Comparison of ENCODE assay signal across 11 cellular contexts in the genomic region with DNA sequence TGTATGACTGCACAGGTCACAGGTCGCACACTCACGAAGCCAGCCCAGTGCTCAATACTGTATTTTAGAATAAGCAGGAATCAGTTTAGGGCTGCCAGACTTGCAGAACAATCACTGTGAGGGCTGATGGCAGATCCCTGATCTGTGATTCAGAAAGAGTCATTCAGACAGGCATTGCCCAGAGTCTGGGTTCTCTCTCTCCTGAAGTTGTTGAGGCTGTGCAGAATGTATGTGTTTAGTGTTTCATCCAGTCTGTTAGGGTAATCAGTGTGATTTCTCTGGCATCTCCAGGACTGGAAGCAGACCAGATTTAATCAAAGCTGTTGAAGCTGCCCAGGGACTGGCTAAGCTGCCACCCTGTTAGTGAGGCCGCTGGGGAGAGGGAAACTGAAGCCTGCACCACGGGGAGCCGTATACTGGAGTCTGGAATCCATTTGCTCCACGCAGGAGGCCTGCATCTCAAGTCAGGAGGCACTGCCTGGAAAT.
A peak's percentile ranks its signal among the peaks of the same experiment; 100 is the strongest.
DNase-seq lines count a peak whose midpoint lies in the region; FAIRE-seq and TF ChIP-seq lines count a peak whose summit lies in the region.
"Had no signal": no experiment of that assay in that cellular context is flagged by ENCODE, and none has a peak within 500 bp of the region (broad histone marks: within the 10 kb centered on the region; RNA-seq: fewer than 3 reads in every experiment).

No MANE protein-coding gene starts in this region.

- TF ChIP-seq EP300 in esophagus muscularis mucosa (IDR thresholded peaks at IDR 0.05), result no peak

- DNase-seq in Calu3 (no peak), RCC 7860 (ENCODE audit: low spot score) (peak; percentile 84), esophagus muscularis mucosa (ENCODE audit: extremely low spot score) (no peak), osteoblast (ENCODE audit: insufficient read length, low spot score, missing footprints) (no peak), MM.1S (no peak), HTR-8/SVneo (ENCODE audit: insufficient read length, low spot score) (no peak), GM13976 (ENCODE audit: low spot score) (no peak)
- DNase-seq in activated effector memory CD4-positive, alpha-beta T cell treated with Interleukin-2 at 50 U/mL for 16 hours, result no peak
- DNase-seq: effector memory CD4-positive, alpha-beta T cell; naive thymus-derived CD4-positive, alpha-beta T cell; NK-92 treated with Interleukin-12 subunit alpha and Interleukin-12 subunit beta, amount 100 ng/mL, for 24 hours had no signal

- H2AFZ ChIP-seq in osteoblast (ENCODE audit: low read length), result no peak overlapping the region
- H2AFZ ChIP-seq in MM.1S (ENCODE audit: low read length), result no peak overlapping the region

- no peak for TF ChIP-seq CTCF in Calu3 (IDR thresholded peaks at IDR 0.05; ENCODE audit: unreplicated experiment)
- no peak for TF ChIP-seq CTCF in esophagus muscularis mucosa (IDR thresholded peaks at IDR 0.05)
- no peak for TF ChIP-seq CTCF in osteoblast (IDR thresholded peaks at IDR 0.05; ENCODE audit: extremely low read depth, low read depth, low read length)
- TF ChIP-seq CTCF in MM.1S (IDR thresholded peaks at IDR 0.05; ENCODE audit: low read length), result no peak
- no peak for TF ChIP-seq CTCF in GM13976 (IDR thresholded peaks at IDR 0.05; ENCODE audit: borderline replicate concordance, control extremely low read depth, extremely low read depth, insufficient read depth, missing control alignments)

- WGBS in esophagus muscularis mucosa, result 51% methylated on average over 6 of the region's 6 CpGs

- no TSS peak for BruUV-seq in Calu3 (replicated peaks; lab: Mats Ljungman, UMichigan)

- no peak overlapping the region for H3K4me3 ChIP-seq in esophagus muscularis mucosa
- no peak overlapping the region for H3K4me3 ChIP-seq in osteoblast (ENCODE audit: insufficient read depth, low read length)
- H3K4me3 ChIP-seq in MM.1S (ENCODE audit: low read length), result no peak overlapping the region

- peaks cover 45% of the 10 kb centered on the region for H3K4me1 Mint-ChIP-seq in Calu3 (ENCODE audit: low read depth, unreplicated experiment)

- peaks cover 27% of the 10 kb centered on the region for H3K36me3 Mint-ChIP-seq in Calu3 (ENCODE audit: insufficient read depth, unreplicated experiment)

- H3K9me3 ChIP-seq in esophagus muscularis mucosa (no peaks in the 10 kb centered on the region), osteoblast (ENCODE audit: low read depth, low read length) (no peaks in the 10 kb centered on the region), MM.1S (replicated peaks; ENCODE audit: insufficient read depth, low read length) (no peaks in the 10 kb centered on the region)

- TF ChIP-seq POLR2A in esophagus muscularis mucosa (IDR thresholded peaks at IDR 0.05; ENCODE audit: low read depth), result no peak

- no peak overlapping the region for H3K9ac ChIP-seq in MM.1S (ENCODE audit: low read length)

- H3K9me2 ChIP-seq in MM.1S (replicated peaks; ENCODE audit: insufficient read depth, low read length), result no peaks in the 10 kb centered on the region

- peak overlapping the region; percentile 48 to 69 (median 58) for H3K27ac ChIP-seq in esophagus muscularis mucosa (replicated peaks in 1 of 4)
- peak overlapping the region; percentile 93 for H3K27ac ChIP-seq in osteoblast (ENCODE audit: low read depth, low read length)
- no peak overlapping the region for H3K27ac ChIP-seq in MM.1S (ENCODE audit: low read length)

- no peaks in the 10 kb centered on the region for H3K27me3 Mint-ChIP-seq in Calu3 (ENCODE audit: unreplicated experiment)
- H3K27me3 Mint-ChIP-seq: naive thymus-derived CD4-positive, alpha-beta T cell had no signal

- H3K79me2 ChIP-seq in osteoblast (ENCODE audit: insufficient read depth, low read length), result peaks cover 49% of the 10 kb centered on the region
- H3K79me2 ChIP-seq in MM.1S (ENCODE audit: low read length), result peaks cover 8% of the 10 kb centered on the region; the same call in 1 of the 2 replicates

- H3K27ac Mint-ChIP-seq in Calu3 (ENCODE audit: unreplicated experiment), result peak overlapping the region; percentile 72

- peak; percentile 73 for FAIRE-seq in RCC 7860 (lab: Jason Lieb, UNC)
- no peak for FAIRE-seq in HTR-8/SVneo (lab: Jason Lieb, UNC)

- H3K4me3 Mint-ChIP-seq in Calu3 (ENCODE audit: low read depth, unreplicated experiment), result no peak overlapping the region
- H3K4me3 Mint-ChIP-seq: naive thymus-derived CD4-positive, alpha-beta T cell had no signal

- peaks cover 0 to 5% (median 0%) of the 10 kb centered on the region in 4 donors for H3K36me3 ChIP-seq in esophagus muscularis mucosa
- H3K36me3 ChIP-seq in osteoblast (ENCODE audit: insufficient read depth, low read length), result no peaks in the 10 kb centered on the region
- no peaks in the 10 kb centered on the region for H3K36me3 ChIP-seq in MM.1S (replicated peaks; ENCODE audit: insufficient read depth, low read length)

- H3K4me2 ChIP-seq in osteoblast (ENCODE audit: insufficient read depth, low read length) (peak overlapping the region; percentile 65), MM.1S (ENCODE audit: low read depth, low read length) (no peak overlapping the region)

- H3K27me3 ChIP-seq in esophagus muscularis mucosa, result no peaks in the 10 kb centered on the region
- H3K27me3 ChIP-seq in osteoblast (ENCODE audit: insufficient read depth, low read length), result no peaks in the 10 kb centered on the region
- no peaks in the 10 kb centered on the region for H3K27me3 ChIP-seq in MM.1S (replicated peaks; ENCODE audit: insufficient read depth, low read length)

- no peaks in the 10 kb centered on the region for H3F3A ChIP-seq in MM.1S (ENCODE audit: insufficient read depth, low read length)

- intact Hi-C loops in Calu3 (cut with micrococcal nuclease; ENCODE audit: unreplicated experiment), result no loop called here
- intact Hi-C loops in esophagus muscularis mucosa (cut with DNase I), result no loop called here

- H3K4me1 ChIP-seq in esophagus muscularis mucosa (peaks cover 38 to 83% (median 70%) of the 10 kb centered on the region in 4 donors), osteoblast (ENCODE audit: insufficient read depth, low read length) (peaks cover 40% of the 10 kb centered on the region), MM.1S (ENCODE audit: low read length) (no peaks in the 10 kb centered on the region)

- no peaks in the 10 kb centered on the region for H4K20me1 ChIP-seq in osteoblast (ENCODE audit: insufficient read depth, low read length)
- no peaks in the 10 kb centered on the region for H4K20me1 ChIP-seq in MM.1S (ENCODE audit: insufficient read depth, low read length)

- CTCF ChIA-PET in Calu3 (lab: Charles Lee), result no interaction called here

- no peaks in the 10 kb centered on the region for H3K9me3 Mint-ChIP-seq in Calu3 (ENCODE audit: low read depth, unreplicated experiment)
- H3K9me3 Mint-ChIP-seq: naive thymus-derived CD4-positive, alpha-beta T cell had no signal

- in situ Hi-C loops in GM13976 (cut with MboI; ENCODE audit: low sequenced_read_pairs, unreplicated experiment), result no loop called here
